ENCODE assay signal across 25 cellular contexts in genomic region chr9:96156151-96156550, GRCh38.
A peak's percentile ranks its signal among the peaks of the same experiment; 100 is the strongest.
DNase-seq lines count a peak whose midpoint lies in the region; ATAC-seq and TF ChIP-seq lines count a peak whose summit lies in the region.
"Had no signal": no experiment of that assay in that cellular context is flagged by ENCODE, and none has a peak within 500 bp of the region (broad histone marks: within the 10 kb centered on the region; RNA-seq: fewer than 3 reads in every experiment).

No MANE protein-coding gene starts in this region.

- H3K9me3 ChIP-seq in BLaER1 = peaks cover 8% of the 10 kb centered on the region
- no peaks in the 10 kb centered on the region for H3K9me3 ChIP-seq in mucosa of rectum (ENCODE audit: control insufficient read depth in 2 of 2, low read length in 2 of 2)
- no peaks in the 10 kb centered on the region for H3K9me3 ChIP-seq in thyroid gland
- H3K9me3 ChIP-seq: pancreas, right lobe of liver had no signal

- no peaks in the 10 kb centered on the region for H3K27me3 Mint-ChIP-seq in dendritic cell treated with granulocyte-macrophage colony-stimulating factor and Interleukin-4, amounts not matched to agents 40 ng/mL and 50 ng/mL, for 4 days
- peaks cover 12 to 16% of the 10 kb centered on the region in 2 donors for H3K27me3 Mint-ChIP-seq in stimulated activated naive B cell treated with anti-CD40 and anti-IgM and Interleukin-4, amounts not matched to agents 10 μg/mL and 1 μg/mL and 100 μg/mL, for 72 hours

- H3K36me3 ChIP-seq in BLaER1 (no peaks in the 10 kb centered on the region), mucosa of rectum (ENCODE audit: control insufficient read depth in 2 of 2, insufficient read depth in 2 of 2, low read length in 2 of 2) (no peaks in the 10 kb centered on the region), thyroid gland (no peaks in the 10 kb centered on the region)
- H3K36me3 ChIP-seq: pancreas, right lobe of liver had no signal

- no peaks in the 10 kb centered on the region for H3K9me3 Mint-ChIP-seq in dendritic cell treated with granulocyte-macrophage colony-stimulating factor and Interleukin-4, amounts not matched to agents 40 ng/mL and 50 ng/mL, for 4 days
- peaks cover 0 to 5% of the 10 kb centered on the region in 2 donors for H3K9me3 Mint-ChIP-seq in stimulated activated naive B cell treated with anti-CD40 and anti-IgM and Interleukin-4, amounts not matched to agents 10 μg/mL and 1 μg/mL and 100 μg/mL, for 72 hours
- H3K9me3 Mint-ChIP-seq: activated naive CD4-positive, alpha-beta T cell treated with anti-CD3 and anti-CD28 coated beads, Interleukin-2, amount 50 U/mL, for 24 hours had no signal

- ATAC-seq in stimulated activated naive B cell treated with anti-CD40 and anti-IgM and Interleukin-4, amounts not matched to agents 10 μg/mL and 1 μg/mL and 100 μg/mL, for 72 hours (replicated peaks) = no peak
- ATAC-seq in HG02798 (IDR thresholded peaks at IDR 0.05; ENCODE audit: poor library complexity, unreplicated experiment) (no peak), GM19397 (IDR thresholded peaks at IDR 0.05; ENCODE audit: unreplicated experiment) (no peak)
- ATAC-seq: Panc1, pancreas, right lobe of liver had no signal

- H3K27ac ChIP-seq in BLaER1 = 0 out of 2 replicates have a peak overlapping the region, but pooled peaks have one; percentile 42
- peak overlapping the region; percentile 20 to 32 for H3K27ac ChIP-seq in mucosa of rectum (ENCODE audit: low read depth in 2 of 2, low read length in 2 of 2)
- no peak overlapping the region for H3K27ac ChIP-seq in thyroid gland
- H3K27ac ChIP-seq: C4-2B, epithelial cell of prostate, pancreas, right lobe of liver had no signal

- H3K9ac ChIP-seq in BLaER1 (no peak overlapping the region), mucosa of rectum (ENCODE audit: low read depth in 1 of 2, low read length in 2 of 2) (no peak overlapping the region)

- peak overlapping the region; percentile 50 for H3K27ac Mint-ChIP-seq in dendritic cell treated with granulocyte-macrophage colony-stimulating factor and Interleukin-4, amounts not matched to agents 40 ng/mL and 50 ng/mL, for 4 days
- H3K27ac Mint-ChIP-seq in stimulated activated naive B cell treated with anti-CD40 and anti-IgM and Interleukin-4, amounts not matched to agents 10 μg/mL and 1 μg/mL and 100 μg/mL, for 72 hours = peak overlapping the region; percentile 17
- H3K27ac Mint-ChIP-seq: type B pancreatic cell had no signal

- WGBS in thyroid gland, 2 donors = 67 to 69% methylated on average over 2 of the region's 2 CpGs

- no peaks in the 10 kb centered on the region for H3K27me3 ChIP-seq in BLaER1
- H3K27me3 ChIP-seq in mucosa of rectum (ENCODE audit: control insufficient read depth in 2 of 2, insufficient read depth in 2 of 2, low read length in 2 of 2) = no peaks in the 10 kb centered on the region
- no peaks in the 10 kb centered on the region for H3K27me3 ChIP-seq in thyroid gland
- H3K27me3 ChIP-seq: pancreas, right lobe of liver had no signal

- H3K4me1 Mint-ChIP-seq in dendritic cell treated with granulocyte-macrophage colony-stimulating factor and Interleukin-4, amounts not matched to agents 40 ng/mL and 50 ng/mL, for 4 days (ENCODE audit: low read depth) = peaks cover 32% of the 10 kb centered on the region
- peaks cover 13 to 31% of the 10 kb centered on the region in 2 donors for H3K4me1 Mint-ChIP-seq in stimulated activated naive B cell treated with anti-CD40 and anti-IgM and Interleukin-4, amounts not matched to agents 10 μg/mL and 1 μg/mL and 100 μg/mL, for 72 hours

- peaks cover 73% of the 10 kb centered on the region for H3K4me1 ChIP-seq in BLaER1
- no peaks in the 10 kb centered on the region for H3K4me1 ChIP-seq in mucosa of rectum (ENCODE audit: control insufficient read depth in 2 of 2, insufficient read depth in 2 of 2, low read length in 2 of 2)
- peaks cover 0 to 6% of the 10 kb centered on the region in 2 donors for H3K4me1 ChIP-seq in thyroid gland
- H3K4me1 ChIP-seq: pancreas, right lobe of liver had no signal

- no peak for DNase-seq in stimulated activated naive B cell treated with anti-CD40 and anti-IgM and Interleukin-4, amounts not matched to agents 10 μg/mL and 1 μg/mL and 100 μg/mL, for 72 hours
- DNase-seq in thyroid gland (no peak), iPS-NIHi7 (ENCODE audit: extremely low spot score) (no peak)
- DNase-seq: activated CD4-positive, alpha-beta T cell treated with anti-CD3 and anti-CD28 coated beads for 1 hour; activated CD8-positive, alpha-beta memory T cell treated with anti-CD3 and anti-CD28 coated beads for 24 hours; caudate nucleus; foreskin melanocyte; hypothalamus; NCI-H1105 treated with DMSO at 0.1 percent for 48 hours; NK-92 treated with Interleukin-12 subunit alpha and Interleukin-12 subunit beta, amount 100 ng/mL, for 24 hours; pancreas; right lobe of liver; SIG-M5; T-helper 1 cell had no signal

- no peak for TF ChIP-seq POLR2A in thyroid gland (IDR thresholded peaks at IDR 0.05)

- peak overlapping the region; percentile 74 for H3K4me2 ChIP-seq in BLaER1

- no peak overlapping the region for H3K4me3 Mint-ChIP-seq in dendritic cell treated with granulocyte-macrophage colony-stimulating factor and Interleukin-4, amounts not matched to agents 40 ng/mL and 50 ng/mL, for 4 days
- no peak overlapping the region for H3K4me3 Mint-ChIP-seq in stimulated activated naive B cell treated with anti-CD40 and anti-IgM and Interleukin-4, amounts not matched to agents 10 μg/mL and 1 μg/mL and 100 μg/mL, for 72 hours
- H3K4me3 Mint-ChIP-seq: activated naive CD4-positive, alpha-beta T cell treated with anti-CD3 and anti-CD28 coated beads, Interleukin-2, amount 50 U/mL, for 24 hours; type B pancreatic cell had no signal

- no peaks in the 10 kb centered on the region for H4K20me1 ChIP-seq in BLaER1

- H3K36me3 Mint-ChIP-seq in dendritic cell treated with granulocyte-macrophage colony-stimulating factor and Interleukin-4, amounts not matched to agents 40 ng/mL and 50 ng/mL, for 4 days (ENCODE audit: low read depth) = no peaks in the 10 kb centered on the region
- H3K36me3 Mint-ChIP-seq in stimulated activated naive B cell treated with anti-CD40 and anti-IgM and Interleukin-4, amounts not matched to agents 10 μg/mL and 1 μg/mL and 100 μg/mL, for 72 hours = no peaks in the 10 kb centered on the region
- H3K36me3 Mint-ChIP-seq: activated naive CD4-positive, alpha-beta T cell treated with anti-CD3 and anti-CD28 coated beads, Interleukin-2, amount 50 U/mL, for 24 hours; type B pancreatic cell had no signal

- TF ChIP-seq CTCF in thyroid gland (IDR thresholded peaks at IDR 0.05) = no peak

- intact Hi-C loops in dendritic cell treated with granulocyte-macrophage colony-stimulating factor and Interleukin-4, amounts not matched to agents 40 ng/mL and 50 ng/mL, for 4 days (cut with micrococcal nuclease) = no loop called here
- intact Hi-C loops in thyroid gland (cut with DNase I) = no loop called here

- H3K4me3 ChIP-seq in BLaER1 = no peak overlapping the region
- no peak overlapping the region for H3K4me3 ChIP-seq in mucosa of rectum (ENCODE audit: low read length in 2 of 2)
- H3K4me3 ChIP-seq in thyroid gland (replicated peaks in 1 of 3) = no peak overlapping the region
- H3K4me3 ChIP-seq: lung, pancreas, right lobe of liver had no signal

Comparison
In these comparisons a context has a peak if more than half of its experiments do, and no peak if none do; other contexts are left out.
1. H3K27ac ChIP-seq: peak in BLaER1 (single experiment) and mucosa of rectum (2 of 2); none in thyroid gland (0 of 3).